ENCODE assay signal across 8 cellular contexts in the genomic region with DNA sequence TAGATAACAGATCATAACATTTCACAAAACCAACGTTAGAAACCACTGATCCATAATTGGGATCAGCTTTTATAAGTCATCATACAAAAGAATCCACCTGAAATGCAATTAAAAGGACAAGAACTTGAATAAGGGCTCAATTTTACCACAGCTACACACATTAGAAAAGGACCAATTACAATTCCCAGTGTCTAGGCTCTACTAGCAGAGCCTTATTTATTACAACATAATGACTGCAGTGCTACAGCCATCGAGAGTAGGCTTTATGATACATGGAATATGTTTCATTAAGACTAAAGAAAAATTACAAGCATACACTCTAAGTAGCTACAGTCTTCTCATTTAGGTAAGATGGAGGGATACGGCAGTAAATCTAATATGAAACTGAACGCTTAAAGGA. TPM values are rescaled to one million over a fixed set of nuclear protein-coding genes. Genes with fewer than 3 reads are reported as not detected.
DNase-seq lines count a peak whose midpoint lies in the region; ATAC-seq and TF ChIP-seq lines count a peak whose summit lies in the region.

No MANE protein-coding gene starts in this region.

- peaks cover 30 to 52% of the 10 kb centered on the region in 2 donors for H3K4me1 Mint-ChIP-seq in natural killer cell
- peaks cover 49% of the 10 kb centered on the region for H3K4me1 Mint-ChIP-seq in stimulated activated naive CD8-positive, alpha-beta T cell treated with anti-CD3 and anti-CD28 coated beads, Interleukin-15, amount 100 ng/mL, for 72 hours

- no peaks in the 10 kb centered on the region for H3K36me3 Mint-ChIP-seq in natural killer cell

- H4K20me1 ChIP-seq in DOHH2 (ENCODE audit: control insufficient read depth, insufficient read depth, low read depth, low read length), result peaks cover 15% of the 10 kb centered on the region; the same call in 1 of the 2 replicates

- no peaks in the 10 kb centered on the region for H3K9me3 Mint-ChIP-seq in natural killer cell
- H3K9me3 Mint-ChIP-seq in stimulated activated naive CD8-positive, alpha-beta T cell treated with anti-CD3 and anti-CD28 coated beads, Interleukin-15, amount 100 ng/mL, for 72 hours, result no peaks in the 10 kb centered on the region

- H3K9me3 ChIP-seq in DOHH2 (ENCODE audit: control insufficient read depth, insufficient read depth, low read length) (no peaks in the 10 kb centered on the region), adrenal gland (replicated peaks in 1 of 3) (no peaks in the 10 kb centered on the region)

- WGBS in adrenal gland, 4 donors, result 51 to 59% (median 55%) methylated on average over 4 of the region's 4 CpGs

- DNase-seq in HL-60 (ENCODE audit: low read depth in 1 of 2, low spot score in 1 of 2), result no peak
- DNase-seq in adrenal gland, result no peak
- DNase-seq in natural killer cell, result no peak
- no peak for DNase-seq in stimulated activated naive CD4-positive, alpha-beta T cell treated with Interleukin-2 at 50 U/mL for 16 hours (lab: John Stamatoyannopoulos, UW)
- DNase-seq in T1000 (lab: John Stamatoyannopoulos, UW), result no peak
- DNase-seq in stimulated activated naive CD8-positive, alpha-beta T cell treated with anti-CD3 and anti-CD28 coated beads, Interleukin-15, amount 100 ng/mL, for 72 hours, result no peak

- peak overlapping the region in 1 of 2 donors; percentile 74 for H3K27ac Mint-ChIP-seq in natural killer cell
- no peak overlapping the region for H3K27ac Mint-ChIP-seq in stimulated activated naive CD8-positive, alpha-beta T cell treated with anti-CD3 and anti-CD28 coated beads, Interleukin-15, amount 100 ng/mL, for 72 hours

- peaks cover 100% of the 10 kb centered on the region for H3K79me2 ChIP-seq in DOHH2 (ENCODE audit: control insufficient read depth, low read length)

- peak overlapping the region; percentile 90 for H3K4me2 ChIP-seq in DOHH2 (ENCODE audit: low read length)

- TF ChIP-seq CTCF in DOHH2 (IDR thresholded peaks at IDR 0.05; ENCODE audit: low read depth, low read length, poor library complexity, severe bottlenecking) (no peak), HL-60 (IDR thresholded peaks at IDR 0.05; ENCODE audit: insufficient read depth, low read length) (no peak), adrenal gland (IDR thresholded peaks at IDR 0.05) (no peak), natural killer cell (IDR thresholded peaks at IDR 0.05) (no peak)

- ATAC-seq in natural killer cell (no peak), GM19452 (IDR thresholded peaks at IDR 0.05; ENCODE audit: unreplicated experiment) (no peak)
- no peak for ATAC-seq in stimulated activated naive CD8-positive, alpha-beta T cell treated with anti-CD3 and anti-CD28 coated beads, Interleukin-15, amount 100 ng/mL, for 72 hours

- H3K4me1 ChIP-seq in DOHH2 (ENCODE audit: control insufficient read depth, low read length) (peaks cover 47% of the 10 kb centered on the region), adrenal gland (replicated peaks in 1 of 2) (peaks cover 54 to 77% of the 10 kb centered on the region in 2 donors)

- H3K27me3 ChIP-seq in DOHH2 (ENCODE audit: control insufficient read depth, low read length) (no peaks in the 10 kb centered on the region), HL-60 (ENCODE audit: insufficient read depth, poor library complexity, severe bottlenecking) (no peaks in the 10 kb centered on the region), adrenal gland (no peaks in the 10 kb centered on the region)

- 0 out of 2 replicates have a peak, but pooled peaks cover 3% of the 10 kb centered on the region for H3F3A ChIP-seq in DOHH2 (ENCODE audit: control insufficient read depth, insufficient read depth)

- peak overlapping the region; percentile 21 for H3K4me3 Mint-ChIP-seq in natural killer cell
- H3K4me3 Mint-ChIP-seq in stimulated activated naive CD8-positive, alpha-beta T cell treated with anti-CD3 and anti-CD28 coated beads, Interleukin-15, amount 100 ng/mL, for 72 hours, result no peak overlapping the region

- TF ChIP-seq POLR2A in adrenal gland (IDR thresholded peaks at IDR 0.05), result no peak

- H3K27ac ChIP-seq in DOHH2 (ENCODE audit: low read depth, low read length) (no peak overlapping the region), HL-60 (replicated peaks) (no peak overlapping the region), adrenal gland (peak overlapping the region in 3 of 5 donors; percentile 20 to 67 (median 59))

- H3K36me3 ChIP-seq in DOHH2 (ENCODE audit: control insufficient read depth, low read length), result peaks cover 88% of the 10 kb centered on the region
- H3K36me3 ChIP-seq in adrenal gland (replicated peaks in 1 of 2), result no peaks in the 10 kb centered on the region

- no peaks in the 10 kb centered on the region for H3K9me2 ChIP-seq in DOHH2 (replicated peaks; ENCODE audit: control insufficient read depth, low read length)

- H3K27me3 Mint-ChIP-seq in natural killer cell (ENCODE audit: low read depth in 2 of 2), result no peaks in the 10 kb centered on the region
- H3K27me3 Mint-ChIP-seq in stimulated activated naive CD8-positive, alpha-beta T cell treated with anti-CD3 and anti-CD28 coated beads, Interleukin-15, amount 100 ng/mL, for 72 hours, result no peaks in the 10 kb centered on the region

- intact Hi-C loops in adrenal gland (cut with DNase I) (no loop called here), natural killer cell (cut with micrococcal nuclease) (loop anchor here (10.0 kb wide), 1 partner anchor 748 kb away; a partner anchor contains a TSS)

- H3K4me3 ChIP-seq in DOHH2 (ENCODE audit: low read length) (peak overlapping the region; percentile 96), HL-60 (replicated peaks; ENCODE audit: insufficient read depth, low read length) (peak overlapping the region; percentile 76), adrenal gland (peak overlapping the region in 1 of 4 donors; percentile 90)

RNA-seq across cellular contexts. Expression of a gene that starts 2.9 kb away (rescaled TPM):
- total RNA-seq in adrenal gland (10 to 100 TPM; 18.7 to 50.2 (median 38.4) TPM), natural killer cell (10 to 100 TPM; 59.3 to 70.3 (median 66.5) TPM)
- 10 to 100 TPM; 31.2 to 62.5 (median 54.5) TPM for polyA plus RNA-seq in adrenal gland

Comparison
In these comparisons a context has a peak if more than half of its experiments do, and no peak if none do; other contexts are left out.
1. H3K27ac ChIP-seq: peak in adrenal gland (3 of 5); none in DOHH2 (single experiment) and HL-60 (single experiment).